In genomic region chrX:118239471-118239870, GRCh38 we compare ENCODE assay signal across 29 cellular contexts.
DNase-seq lines count a peak whose midpoint lies in the region; ATAC-seq and TF ChIP-seq lines count a peak whose summit lies in the region.
"Had no signal": no experiment of that assay in that cellular context is flagged by ENCODE, and none has a peak within 500 bp of the region (broad histone marks: within the 10 kb centered on the region; RNA-seq: fewer than 3 reads in every experiment).

No MANE protein-coding gene starts in this region.

- TF ChIP-seq POLR2A in testis (IDR thresholded peaks at IDR 0.05) (no peak), upper lobe of left lung (IDR thresholded peaks at IDR 0.05) (no peak)

- 36 to 62% methylated on average over 1 of the region's 1 CpG for WGBS in testis, 2 donors
- WGBS in upper lobe of left lung, 2 donors = 17 to 42% methylated on average over 1 of the region's 1 CpG

- H3K27me3 ChIP-seq in testis (no peaks in the 10 kb centered on the region), upper lobe of left lung (no peaks in the 10 kb centered on the region)
- H3K27me3 ChIP-seq: brain microvascular endothelial cell, left lung, pancreas, suprapubic skin, vagina had no signal

- intact Hi-C loops in Right ventricle myocardium superior (cut with DNase I) = no loop called here
- intact Hi-C loops in left cardiac atrium (cut with DNase I) = no loop called here
- intact Hi-C loops in testis (cut with DNase I; ENCODE audit: low total_unique reads) = no loop called here

- no peaks in the 10 kb centered on the region for H3K4me1 ChIP-seq in testis
- no peaks in the 10 kb centered on the region for H3K4me1 ChIP-seq in upper lobe of left lung
- H3K4me1 ChIP-seq: HAP-1, left lung, pancreas, suprapubic skin, vagina had no signal

- DNase-seq in Right ventricle myocardium superior (no peak), left cardiac atrium (no peak), NCI-H1930 (lab: John Stamatoyannopoulos, UW) (peak; percentile 56 to 70), fibroblast of peridontal ligament (ENCODE audit: extremely low read depth) (peak; percentile 39), testis (peak; percentile 15), upper lobe of left lung (no peak)
- DNase-seq in activated CD4-positive, CD25-positive, alpha-beta regulatory T cell (lab: John Stamatoyannopoulos, UW) = no peak
- DNase-seq: activated CD4-positive, alpha-beta T cell treated with anti-CD3 and anti-CD28 coated beads for 4 hours; activated CD8-positive, alpha-beta memory T cell treated with anti-CD3 and anti-CD28 coated beads for 24 hours; activated gamma-delta T cell treated with Interleukin-2 at 50 U/mL for 16 hours; activated T-cell treated with anti-CD3 and anti-CD28 coated beads, Interleukin-2, amount 50 U/mL, for 1 hour; brain microvascular endothelial cell; EL; Karpas-422; left lung; MV-4-11; NCI-H2029 treated with DMSO at 0.1 percent for 48 hours; pancreas; stimulated activated CD4-positive, alpha-beta T cell treated with anti-CD3 and anti-CD28 coated beads, Interleukin-12 subunit alpha, Interleukin-12 subunit beta, amount 100 ng/mL, for 4 hours; stimulated activated CD4-positive, alpha-beta T cell treated with anti-CD3 and anti-CD28 coated beads, Interleukin-4, amount 100 ng/mL, for 24 hours; stimulated activated naive B cell treated with anti-CD40 and anti-IgM and Interleukin-4, amounts not matched to agents 10 μg/mL and 1 μg/mL and 100 μg/mL, for 72 hours; T-helper 2 cell had no signal

- H3K36me3 ChIP-seq in testis (ENCODE audit: low read depth, missing control alignments) (no peaks in the 10 kb centered on the region), upper lobe of left lung (no peaks in the 10 kb centered on the region)
- H3K36me3 ChIP-seq: brain microvascular endothelial cell, HAP-1, left lung, pancreas, suprapubic skin, vagina had no signal

- H3K9me3 ChIP-seq in testis = no peaks in the 10 kb centered on the region
- peaks cover 0 to 7% (median 0%) of the 10 kb centered on the region in 4 donors for H3K9me3 ChIP-seq in upper lobe of left lung
- H3K9me3 ChIP-seq: left lung, pancreas, suprapubic skin, vagina had no signal

- H3K4me3 ChIP-seq in testis (no peak overlapping the region), upper lobe of left lung (no peak overlapping the region)
- H3K4me3 ChIP-seq: coronary artery, HAP-1, left lung, pancreas, suprapubic skin, vagina had no signal

- TF ChIP-seq EP300 in upper lobe of left lung (IDR thresholded peaks at IDR 0.05) = no peak

- H3K27ac ChIP-seq in testis (no peak overlapping the region), upper lobe of left lung (no peak overlapping the region)
- H3K27ac ChIP-seq: brain microvascular endothelial cell, C4-2B, coronary artery, left lung, pancreas, suprapubic skin, vagina had no signal

- ATAC-seq in Right ventricle myocardium superior (ENCODE audit: poor library complexity) (peak; percentile 27), left cardiac atrium (no peak), HG03469 (IDR thresholded peaks at IDR 0.05; ENCODE audit: unreplicated experiment) (no peak), upper lobe of left lung (ENCODE audit: low FRiP score in 2 of 2) (no peak)
- ATAC-seq: left lung; pancreas; right cardiac atrium; stimulated activated naive B cell treated with anti-CD40 and anti-IgM and Interleukin-4, amounts not matched to agents 10 μg/mL and 1 μg/mL and 100 μg/mL, for 72 hours had no signal

- TF ChIP-seq CTCF in testis (IDR thresholded peaks at IDR 0.05) (no peak), upper lobe of left lung (IDR thresholded peaks at IDR 0.05) (no peak)

Comparison
In these comparisons a context has a peak if more than half of its experiments do, and no peak if none do; other contexts are left out.
1. DNase-seq: peak in NCI-H1930 (2 of 2), fibroblast of peridontal ligament (single experiment) and testis (single experiment); none in Right ventricle myocardium superior (single experiment), left cardiac atrium (single experiment), upper lobe of left lung (0 of 2) and activated CD4-positive, CD25-positive, alpha-beta regulatory T cell (0 of 4).